In the genomic region with DNA sequence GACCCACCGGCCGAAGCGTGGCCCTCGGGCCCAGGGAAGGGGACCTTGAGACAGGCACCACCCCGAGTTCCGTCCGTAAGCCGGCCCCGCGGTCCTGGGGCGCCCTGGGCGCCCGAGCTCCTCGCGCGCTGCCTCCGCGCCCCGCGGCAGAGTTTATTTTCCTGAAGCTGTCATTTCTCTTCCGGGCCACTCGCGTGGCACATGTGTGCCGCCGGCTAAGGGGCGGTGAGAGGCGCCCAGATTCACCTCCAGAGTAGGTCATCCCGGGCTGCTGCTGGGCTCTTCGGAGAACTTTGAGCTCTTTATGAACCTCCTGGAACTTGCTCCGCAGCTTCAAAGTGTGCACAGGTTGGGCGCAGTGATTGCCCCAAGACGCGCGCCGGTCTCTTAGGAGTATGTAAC, we compare ENCODE assay signal across 8 cellular contexts. TPM values are rescaled to one million over a fixed set of nuclear protein-coding genes. Genes with fewer than 3 reads are reported as not detected.
DNase-seq lines count a peak whose midpoint lies in the region; ATAC-seq, FAIRE-seq and TF ChIP-seq lines count a peak whose summit lies in the region.

No MANE protein-coding gene starts in this region.

- TF ChIP-seq EP300 in GM12878 (IDR thresholded peaks at IDR 0.05; ENCODE audit: borderline replicate concordance in 1 of 2, control insufficient read depth in 1 of 2, low read depth in 2 of 2, low read length in 2 of 2): no peak
- no peak for TF ChIP-seq EP300 in HepG2 (IDR thresholded peaks at IDR 0.05; ENCODE audit: low read depth in 2 of 2, low read length in 2 of 2)
- TF ChIP-seq EP300 in HepG2 (CRISPR knock-in tag; IDR thresholded peaks at IDR 0.05; ENCODE audit: borderline replicate concordance): no peak

- BruUV-seq in HCT116 (replicated peaks; lab: Mats Ljungman, UMichigan) (no TSS peak), GM12878 (replicated peaks; lab: Mats Ljungman, UMichigan) (TSS peak; percentile 62), HepG2 (replicated peaks; lab: Mats Ljungman, UMichigan) (TSS peak; percentile 61)

- peak overlapping the region; percentile 87 for H3K9ac ChIP-seq in HCT116 (ENCODE audit: low read length)
- peak overlapping the region; percentile 56 for H3K9ac ChIP-seq in GM12878 (ENCODE audit: control insufficient read depth, insufficient read depth, low read length)
- peak overlapping the region; percentile 89 for H3K9ac ChIP-seq in HepG2 (ENCODE audit: insufficient read depth, low read depth, low read length)

- SMC1A ChIA-PET in GM12878 (lab: Charles Lee; ENCODE audit: uncharacterized antibody, unreplicated experiment): interaction anchor here (1.1 to 2.0 kb wide), 5 partner anchors 21 to 130 kb away, joined by 3 to 5 read pairs (median 3); no protein-coding TSS in a partner anchor

- ATAC-seq in HCT116: peak; percentile 44
- peak; percentile 42 for ATAC-seq in GM12878
- ATAC-seq in HepG2: peak; percentile 46
- ATAC-seq in HG02970 (IDR thresholded peaks at IDR 0.05; ENCODE audit: low FRiP score, unreplicated experiment): no peak

- H3K9me3 Mint-ChIP-seq in CD8-positive, alpha-beta memory T cell: no peaks in the 10 kb centered on the region

- peaks cover 0 to 37% (median 3%) of the 10 kb centered on the region in 3 donors for H3K36me3 Mint-ChIP-seq in CD8-positive, alpha-beta memory T cell

- H3K4me2 ChIP-seq in HCT116 (ENCODE audit: low read length): peak overlapping the region; percentile 86
- peak overlapping the region; percentile 82 for H3K4me2 ChIP-seq in GM12878 (ENCODE audit: control insufficient read depth, insufficient read depth)
- peak overlapping the region; percentile 99 for H3K4me2 ChIP-seq in HepG2 (ENCODE audit: low read depth, low read length)

- H3K4me1 Mint-ChIP-seq in CD8-positive, alpha-beta memory T cell: peaks cover 22 to 44% (median 37%) of the 10 kb centered on the region in 3 donors

- POLR2A ChIA-PET in CD8-positive, alpha-beta memory T cell (lab: Charles Lee): interaction anchor here (0.5 to 2.1 kb wide), 11 partner anchors 25 to 1167 kb away, joined by 3 to 18 read pairs (median 5); no protein-coding TSS in a partner anchor
- POLR2A ChIA-PET in HCT116 (lab: Charles Lee): interaction anchor here (0.9 to 1.2 kb wide), 5 partner anchors 12 to 701 kb away, joined by 3 to 8 read pairs (median 3); partner anchors contain the start of genes APRT and SLC7A5
- POLR2A ChIA-PET in GM12878 (lab: Charles Lee): interaction anchor here (0.7 to 2.4 kb wide), 7 partner anchors 19 to 620 kb away, joined by 3 to 9 read pairs (median 4); partner anchors contain the start of gene BANP
- POLR2A ChIA-PET in HepG2 (lab: Yijun Ruan, JAX): interaction anchor here (0.7 to 1.8 kb wide), 23 partner anchors 8 to 805 kb away, joined by 3 to 16 read pairs (median 5); partner anchors contain the start of genes BANP, KLHDC4, MVD and ZFPM1

- TF ChIP-seq CTCF in HCT116 (IDR thresholded peaks at IDR 0.05 in 2 of 3, conservative IDR thresholded peaks at IDR 0.05 in 1 of 3; ENCODE audit: borderline replicate concordance in 1 of 3, insufficient read depth in 1 of 3, low read depth in 2 of 3, low read length in 2 of 3): no peak
- TF ChIP-seq CTCF in GM12878 (IDR thresholded peaks at IDR 0.05 in 2 of 3, conservative IDR thresholded peaks at IDR 0.05 in 1 of 3; ENCODE audit: control insufficient read depth in 2 of 3, extremely low read depth in 1 of 3, insufficient read depth in 1 of 3, low read depth in 3 of 3, low read length in 3 of 3): no peak
- TF ChIP-seq CTCF in HepG2 (CRISPR knock-in tag; IDR thresholded peaks at IDR 0.05): no peak

- intact Hi-C loops in HCT116 (cut with micrococcal nuclease): loop anchor here (5.0 kb wide), 1 partner anchor 118 kb away; the partner anchor contains the start of gene ZFPM1
- intact Hi-C loops in GM12878 (cut with micrococcal nuclease; ENCODE audit: unreplicated experiment): no loop called here
- intact Hi-C loops in HepG2 (cut with micrococcal nuclease; ENCODE audit: unreplicated experiment): no loop called here

- in situ Hi-C loops in GM12878 (cut with MboI): loop anchor here (5.0 kb wide), 1 partner anchor 52 kb away; no protein-coding TSS in a partner anchor
- in situ Hi-C loops in HepG2 (cut with HindIII; ENCODE audit: extremely low pct_ligation_motif_present, low pct_unique_long_range_greater_than_20kb): no loop called here

- H3K36me3 ChIP-seq in CD8-positive, alpha-beta memory T cell (ENCODE audit: insufficient read depth, low read length): peaks cover 12% of the 10 kb centered on the region
- peaks cover 14 to 30% of the 10 kb centered on the region in 2 experiments; a peak in 3 of 4 replicates for H3K36me3 ChIP-seq in HCT116 (ENCODE audit: control insufficient read depth in 1 of 2, insufficient read depth in 2 of 2, low read length in 2 of 2)
- peaks cover 1 to 3% of the 10 kb centered on the region in 2 experiments; a peak in 2 of 4 replicates for H3K36me3 ChIP-seq in GM12878 (ENCODE audit: control insufficient read depth in 2 of 2, insufficient read depth in 2 of 2, low read length in 1 of 2)
- H3K36me3 ChIP-seq in HepG2 (replicated peaks in 1 of 2; ENCODE audit: control insufficient read depth in 1 of 2, insufficient read depth in 2 of 2, low read length in 2 of 2): peaks cover 8 to 34% of the 10 kb centered on the region in 2 experiments

- H4K20me1 ChIP-seq in HCT116 (ENCODE audit: insufficient read depth) (0 out of 2 replicates have a peak, but pooled peaks cover 10% of the 10 kb centered on the region), GM12878 (ENCODE audit: control insufficient read depth, insufficient read depth) (no peaks in the 10 kb centered on the region; the same call in 1 of the 2 replicates), HepG2 (ENCODE audit: insufficient read depth, low read length) (peaks cover 18% of the 10 kb centered on the region)

- peak overlapping the region; percentile 60 for H3K4me3 ChIP-seq in CD8-positive, alpha-beta memory T cell (ENCODE audit: low read length)
- H3K4me3 ChIP-seq in HCT116 (replicated peaks in 1 of 2; ENCODE audit: low read depth in 1 of 2, low read length in 2 of 2) (peak overlapping the region; percentile 74 to 92), GM12878 (peak overlapping the region; percentile 98), HepG2 (replicated peaks in 1 of 3; ENCODE audit: insufficient read depth in 1 of 3, low read depth in 2 of 3, low read length in 3 of 3) (peak overlapping the region; percentile 92 to 100 (median 93))

- H3K27ac Mint-ChIP-seq in CD8-positive, alpha-beta memory T cell: peak overlapping the region; percentile 76 to 96 (median 84)

- DNase-seq in CD8-positive, alpha-beta memory T cell: peak in 3 of 5 donors; percentile 24 to 59 (median 30)
- DNase-seq in HCT116 (ENCODE audit: low read depth, low spot score): no peak
- DNase-seq in RPMI8226: peak; percentile 62
- no peak for DNase-seq in GM12878 (ENCODE audit: low read depth, low spot score)
- no peak for DNase-seq in HepG2 (ENCODE audit: low spot score)
- peak in 5 of 6 experiments; percentile 19 to 64 (median 33) for DNase-seq in stimulated activated naive CD4-positive, alpha-beta T cell (lab: John Stamatoyannopoulos, UW)
- no peak for DNase-seq in NCI-H187 (lab: John Stamatoyannopoulos, UW)

- H3K27me3 Mint-ChIP-seq in CD8-positive, alpha-beta memory T cell: no peaks in the 10 kb centered on the region

- CTCF ChIA-PET in CD8-positive, alpha-beta memory T cell (lab: Charles Lee): interaction anchor here (0.7 to 1.8 kb wide), 16 partner anchors 10 to 647 kb away, joined by 3 to 10 read pairs (median 3); partner anchors contain the start of gene ZNF778
- CTCF ChIA-PET in HCT116 (lab: Charles Lee) (interaction anchor here (0.9 to 2.0 kb wide), 6 partner anchors 9 to 792 kb away, joined by 3 to 15 read pairs (median 4); no protein-coding TSS in a partner anchor), GM12878 (lab: Yijun Ruan, JAX) (interaction anchor here (0.6 to 2.1 kb wide), 9 partner anchors 8 to 645 kb away, joined by 3 to 7 read pairs (median 4); no protein-coding TSS in a partner anchor), HepG2 (lab: Yijun Ruan, JAX; ENCODE audit: low intra/inter-chr PET ratio, low total read pairs) (no interaction called here)

- peak overlapping the region; percentile 82 to 93 (median 86) for H3K4me3 Mint-ChIP-seq in CD8-positive, alpha-beta memory T cell

- H2AFZ ChIP-seq in HCT116 (ENCODE audit: low read depth, low read length, poor library complexity, severe bottlenecking) (no peak overlapping the region), GM12878 (ENCODE audit: control insufficient read depth, low read depth, low read length) (no peak overlapping the region), HepG2 (ENCODE audit: low read length) (no peak overlapping the region)

- RAD21 ChIA-PET in HCT116 (lab: Charles Lee; ENCODE audit: low non-redundant PET in 1 of 2, low total read pairs in 2 of 2, uncharacterized antibody in 2 of 2, unreplicated experiment in 2 of 2) (no interaction called here), GM12878 (lab: Charles Lee; ENCODE audit: unreplicated experiment) (interaction anchor here (1.0 to 1.4 kb wide), 8 partner anchors 21 to 119 kb away, joined by 3 to 6 read pairs (median 4); no protein-coding TSS in a partner anchor)

- TF ChIP-seq POLR2A in HCT116 (IDR thresholded peaks at IDR 0.05; ENCODE audit: borderline replicate concordance, extremely low read depth, insufficient read depth, insufficient read length): no peak
- TF ChIP-seq POLR2A in GM12878 (IDR thresholded peaks at IDR 0.05; ENCODE audit: low read depth, low read length): no peak
- no peak; a peak in 1 of 4 replicates for TF ChIP-seq POLR2A in HepG2 (IDR thresholded peaks at IDR 0.05; ENCODE audit: insufficient read depth in 1 of 2, low read depth in 2 of 2, low read length in 2 of 2)

- H3K9me3 ChIP-seq in CD8-positive, alpha-beta memory T cell (ENCODE audit: low read length): no peaks in the 10 kb centered on the region
- H3K9me3 ChIP-seq in HCT116 (ENCODE audit: control insufficient read depth in 1 of 2, insufficient read depth in 1 of 2, low read depth in 1 of 2, low read length in 2 of 2) (no peaks in the 10 kb centered on the region), GM12878 (replicated peaks; ENCODE audit: control insufficient read depth, insufficient read depth, low read length) (no peaks in the 10 kb centered on the region), HepG2 (ENCODE audit: low read length) (no peaks in the 10 kb centered on the region)

- peaks cover 26% of the 10 kb centered on the region for H3K4me1 ChIP-seq in CD8-positive, alpha-beta memory T cell (ENCODE audit: insufficient read depth, low read length)
- peaks cover 13 to 33% of the 10 kb centered on the region in 2 experiments for H3K4me1 ChIP-seq in HCT116 (ENCODE audit: control insufficient read depth in 1 of 2, insufficient read depth in 2 of 2, low read length in 2 of 2)
- peaks cover 5% of the 10 kb centered on the region; the same call in 1 of the 2 replicates for H3K4me1 ChIP-seq in GM12878 (ENCODE audit: control insufficient read depth, insufficient read depth, low read length)
- peaks cover 28% of the 10 kb centered on the region for H3K4me1 ChIP-seq in HepG2 (ENCODE audit: insufficient read depth, low read length)

- H3K79me2 ChIP-seq in HCT116 (ENCODE audit: insufficient read depth, low read length) (peaks cover 58% of the 10 kb centered on the region), GM12878 (ENCODE audit: control insufficient read depth, insufficient read depth, low read length) (peaks cover 33% of the 10 kb centered on the region), HepG2 (ENCODE audit: insufficient read depth, low read length) (peaks cover 39% of the 10 kb centered on the region)

- WGBS in GM12878 (ENCODE audit: insufficient coverage, insufficient replicate concordance, low lambda C conversion rate, missing lambda C conversion rate): 0% methylated on average over 23 of the region's 35 CpGs
- 2% methylated on average over 12 of the region's 35 CpGs for WGBS in HepG2 (ENCODE audit: low lambda C conversion rate)

- FAIRE-seq in GM12878 (lab: Jason Lieb, UNC) (no peak), HepG2 (lab: Jason Lieb, UNC) (no peak)

- TF ChIP-seq RAD21 in HCT116 (IDR thresholded peaks at IDR 0.05; ENCODE audit: low read depth): no peak
- TF ChIP-seq RAD21 in GM12878 (IDR thresholded peaks at IDR 0.05; ENCODE audit: insufficient read depth, low read depth, low read length): no peak
- no peak for TF ChIP-seq RAD21 in HepG2 (CRISPR knock-in tag; IDR thresholded peaks at IDR 0.05)

- H3K27ac ChIP-seq in CD8-positive, alpha-beta memory T cell (ENCODE audit: low read depth, low read length): peak overlapping the region; percentile 71
- H3K27ac ChIP-seq in HCT116 (ENCODE audit: low read depth, low read length) (peak overlapping the region; percentile 73), GM12878 (ENCODE audit: control insufficient read depth, insufficient read depth) (peak overlapping the region; percentile 60), HepG2 (ENCODE audit: extremely low read length, insufficient read depth, low read length) (peak overlapping the region; percentile 73)

- H3K9me2 ChIP-seq in HCT116 (ENCODE audit: insufficient read depth): no peaks in the 10 kb centered on the region

- H3K27me3 ChIP-seq in CD8-positive, alpha-beta memory T cell (ENCODE audit: insufficient read depth, low read length, poor library complexity, severe bottlenecking): no peaks in the 10 kb centered on the region
- H3K27me3 ChIP-seq in HCT116 (ENCODE audit: insufficient read depth, low read length) (no peaks in the 10 kb centered on the region), GM12878 (replicated peaks in 1 of 2; ENCODE audit: control insufficient read depth in 2 of 2, insufficient read depth in 2 of 2, low read length in 1 of 2) (no peaks in the 10 kb centered on the region), HepG2 (ENCODE audit: control insufficient read depth in 1 of 2, insufficient read depth in 2 of 2, low read length in 2 of 2) (no peaks in the 10 kb centered on the region; a peak in 1 of 5 replicates)

RNA-seq across cellular contexts. Expression of gene ZC3H18, which starts 0.5 kb away (rescaled TPM):
- 100 to 1,000 TPM in 1 of 2 experiments, 10 to 100 TPM in 1; 91.4 to 102 TPM for total RNA-seq in CD8-positive, alpha-beta memory T cell
- 21.6 TPM for polyA plus RNA-seq in CD8-positive, alpha-beta memory T cell
- total RNA-seq in HCT116 (2021; ENCODE audit: unreplicated experiment) (57.8 TPM), GM12878 (2014; rRNA removed) (8.6 and 12.5 TPM in 2 replicates), GM12878 (2014; rRNA removed; fragmentation: Illumina TruSeq; extraction: Trizol) (14.9 and 15.9 TPM in 2 replicates), GM12878 (2021) (50.4 and 58.3 TPM in 2 replicates), HepG2 (2016; rRNA removed; fragmentation: Illumina TruSeq; extraction: Trizol) (19.7 and 27.4 TPM in 2 replicates)
- polyA plus RNA-seq in HCT116 (2012): 23.9 and 24.1 TPM in 2 replicates
- 32.5 and 33.9 TPM in 2 replicates for total RNA-seq in GM12878 (2013; cell fraction: nucleolus; rRNA removed)
- 11.2 TPM for polyA plus RNA-seq in GM12878 (2011; ENCODE audit: low read depth)
- polyA plus RNA-seq in GM12878 (2011; rRNA removed) (5.5 and 8.5 TPM in 2 replicates), GM12878 (2014; fragmentation: Illumina TruSeq; extraction: Trizol) (14.7 and 29.0 TPM in 2 replicates), GM12878 (2014; fragmentation: Nextera tagmentation; extraction: Ambion mirVana) (1 to 10 TPM; 1.0 to 3.2 TPM), GM12878 (2014; rRNA removed) (29.1 and 37.5 TPM in 2 replicates), GM12878 (2016; fragmentation: Nextera tagmentation; extraction: Ambion mirVana) (10 to 100 TPM; 54.1 to 57.0 TPM), HepG2 (2011; rRNA removed) (11.2 and 12.7 TPM in 2 replicates)
- polyA plus RNA-seq in GM12878 (2011; cell fraction: cytosol; rRNA removed): 10.5 and 12.9 TPM in 2 replicates
- polyA plus RNA-seq in GM12878 (2011; cell fraction: nucleus; rRNA removed): 33.8 and 48.9 TPM in 2 replicates
- polyA plus RNA-seq in GM12878 (2012): 24.7 and 25.2 TPM in 2 replicates
- 4.7 and 7.5 TPM in 2 replicates for polyA minus RNA-seq in GM12878 (2011; rRNA and poly(A)+ RNA removed)
- polyA minus RNA-seq in GM12878 (2011; cell fraction: cytosol; rRNA and poly(A)+ RNA removed): 7.5 and 8.8 TPM in 2 replicates
- polyA minus RNA-seq in GM12878 (2011; cell fraction: nucleus; rRNA and poly(A)+ RNA removed): 8.5 and 16.6 TPM in 2 replicates
- total RNA-seq in HepG2 (2016; cell fraction: cytosol; rRNA removed; fragmentation: Illumina TruSeq; extraction: Trizol; ENCODE audit: low read depth): 19.4 and 24.7 TPM in 2 replicates
- 14.3 and 27.1 TPM in 2 replicates for total RNA-seq in HepG2 (2016; cell fraction: insoluble cytoplasmic fraction; rRNA removed; fragmentation: Illumina TruSeq; extraction: Trizol)
- total RNA-seq in HepG2 (2016; cell fraction: membrane; rRNA removed; fragmentation: Illumina TruSeq; extraction: Trizol): 13.2 and 13.7 TPM in 2 replicates
- 23.0 and 25.0 TPM in 2 replicates for total RNA-seq in HepG2 (2016; cell fraction: nucleus; rRNA removed; fragmentation: Illumina TruSeq; extraction: Trizol)
- polyA plus RNA-seq in HepG2 (2011; cell fraction: cytosol; rRNA removed): 5.1 and 6.6 TPM in 2 replicates
- 52.8 and 62.1 TPM in 2 replicates for polyA plus RNA-seq in HepG2 (2011; cell fraction: nucleus; rRNA removed)
- polyA plus RNA-seq in HepG2 (2012): 25.6 and 26.4 TPM in 2 replicates
- 2.5 and 2.8 TPM in 2 replicates for polyA plus RNA-seq in HepG2 (2016; cell fraction: cytosol; fragmentation: Illumina TruSeq; extraction: Trizol; ENCODE audit: low read depth)
- 25.5 and 39.1 TPM in 2 replicates for polyA plus RNA-seq in HepG2 (2016; cell fraction: insoluble cytoplasmic fraction; fragmentation: Illumina TruSeq; extraction: Trizol; ENCODE audit: low read depth)
- polyA plus RNA-seq in HepG2 (2016; cell fraction: membrane; fragmentation: Illumina TruSeq; extraction: Trizol; ENCODE audit: low read depth): 6.0 and 7.1 TPM in 2 replicates
- 81.5 and 103 TPM in 2 replicates for polyA plus RNA-seq in HepG2 (2016; cell fraction: nucleus; fragmentation: Illumina TruSeq; extraction: Trizol; ENCODE audit: insufficient read depth, low read depth)
- 8.7 and 11.6 TPM in 2 replicates for polyA minus RNA-seq in HepG2 (2011; rRNA and poly(A)+ RNA removed; ENCODE audit: low replicate concordance)
- polyA minus RNA-seq in HepG2 (2011; cell fraction: cytosol; rRNA and poly(A)+ RNA removed): 9.7 and 11.0 TPM in 2 replicates
- 21.3 and 25.5 TPM in 2 replicates for polyA minus RNA-seq in HepG2 (2011; cell fraction: nucleus; rRNA and poly(A)+ RNA removed)

Comparison
In these comparisons a context has a peak if more than half of its experiments do, and no peak if none do; other contexts are left out.
1. DNase-seq: peak in CD8-positive, alpha-beta memory T cell (3 of 5), RPMI8226 (single experiment) and stimulated activated naive CD4-positive, alpha-beta T cell (5 of 6); none in HCT116 (single experiment), GM12878 (single experiment), HepG2 (single experiment) and NCI-H187 (0 of 2).
2. Peak in every context shown above with its lines, with median percentiles within 50 percentile points of each other: H3K27ac ChIP-seq, H3K4me3 ChIP-seq, H3K4me2 ChIP-seq and H3K9ac ChIP-seq.